In the genomic region with DNA sequence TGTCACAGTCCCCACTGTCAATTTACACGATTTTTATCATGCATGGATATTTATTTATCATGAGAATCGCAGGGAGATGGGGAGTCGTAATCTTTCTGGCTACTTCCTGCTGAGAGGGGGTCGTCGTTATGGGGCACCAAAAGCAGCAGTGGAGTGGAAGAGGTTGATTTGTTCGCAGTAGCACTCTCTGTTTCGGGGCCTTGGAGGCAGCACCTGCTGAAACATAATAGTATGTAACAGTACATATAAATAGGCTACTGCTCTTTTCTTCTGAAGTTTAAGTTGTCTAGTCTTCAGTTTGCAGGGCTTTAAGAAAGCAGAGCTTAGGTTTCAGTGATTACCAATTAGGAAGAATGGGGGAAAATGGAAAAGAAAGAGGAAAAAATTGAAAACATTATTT, we compare ENCODE assay signal across 26 cellular contexts. TPM values are rescaled to one million over a fixed set of nuclear protein-coding genes. Genes with fewer than 3 reads are reported as not detected.
"Had no signal": no experiment of that assay in that cellular context is flagged by ENCODE, and none has a peak within 500 bp of the region (broad histone marks: within the 10 kb centered on the region; RNA-seq: fewer than 3 reads in every experiment).

No MANE protein-coding gene starts in this region.

- H3K27ac Mint-ChIP-seq: activated CD4-positive, alpha-beta memory T cell treated with anti-CD3 and anti-CD28 coated beads, Interleukin-2, amount 10 ng/mL, durations not matched to agents 7 days and 5 days; activated naive CD8-positive, alpha-beta T cell treated with anti-CD3 and anti-CD28 coated beads, Interleukin-2, amount 10 ng/mL, durations not matched to agents 7 days and 5 days; activated T-cell treated with anti-CD3 and anti-CD28 coated beads, Interleukin-2, amount 50 U/mL, for 24 hours; activated T-helper 2 cell treated with anti-CD3 and anti-CD28 coated beads, Interferon-gamma antibody, Interleukin-2, Interleukin-4, amounts not matched to agents 10 μg/mL and 5 μg/mL and 100 μg/mL, durations not matched to agents 14 hours and 24 hours and 36 hours; effector memory CD8-positive, alpha-beta T cell; mesothelial cell of epicardium had no signal

- H3K9me3 ChIP-seq: body of pancreas, thyroid gland, uterus had no signal

- H3K27me3 Mint-ChIP-seq: activated CD4-positive, alpha-beta memory T cell treated with anti-CD3 and anti-CD28 coated beads, Interleukin-2, amount 10 ng/mL, durations not matched to agents 7 days and 5 days; activated naive CD8-positive, alpha-beta T cell treated with anti-CD3 and anti-CD28 coated beads, Interleukin-2, amount 10 ng/mL, durations not matched to agents 7 days and 5 days; activated T-cell treated with anti-CD3 and anti-CD28 coated beads, Interleukin-2, amount 50 U/mL, for 24 hours; effector memory CD8-positive, alpha-beta T cell had no signal

- ATAC-seq: body of pancreas; effector memory CD8-positive, alpha-beta T cell; foreskin keratinocyte; left lobe of liver had no signal

- H3K4me1 ChIP-seq: foreskin keratinocyte, thyroid gland, uterus had no signal

- H3K36me3 Mint-ChIP-seq: mesothelial cell of epicardium had no signal

- H3K36me3 ChIP-seq: thyroid gland, uterus had no signal

- H3K4me3 Mint-ChIP-seq: activated CD4-positive, alpha-beta memory T cell treated with anti-CD3 and anti-CD28 coated beads, Interleukin-2, amount 10 ng/mL, durations not matched to agents 7 days and 5 days; activated naive CD8-positive, alpha-beta T cell treated with anti-CD3 and anti-CD28 coated beads, Interleukin-2, amount 10 ng/mL, durations not matched to agents 7 days and 5 days; activated T-cell treated with anti-CD3 and anti-CD28 coated beads, Interleukin-2, amount 50 U/mL, for 24 hours; effector memory CD8-positive, alpha-beta T cell; mesothelial cell of epicardium had no signal

- H3K27me3 ChIP-seq: body of pancreas, foreskin keratinocyte, thyroid gland, uterus had no signal

- DNase-seq: activated CD4-positive, alpha-beta memory T cell treated with anti-CD3 and anti-CD28 coated beads, Interleukin-2, amount 10 ng/mL, durations not matched to agents 7 days and 5 days; activated CD4-positive, alpha-beta T cell treated with anti-CD3 and anti-CD28 coated beads for 4 hours; activated naive CD4-positive, alpha-beta T cell treated with Interleukin-2 at 50 U/mL for 16 hours; activated naive CD8-positive, alpha-beta T cell treated with anti-CD3 and anti-CD28 coated beads, Interleukin-2, amount 10 ng/mL, durations not matched to agents 7 days and 5 days; activated T-cell treated with anti-CD3 and anti-CD28 coated beads, Interleukin-2, amount 50 U/mL, for 24 hours; amygdala; body of pancreas; effector memory CD8-positive, alpha-beta T cell; foreskin keratinocyte; hypothalamus; kidney; stimulated activated CD4-positive, alpha-beta T cell treated with anti-CD3 and anti-CD28 coated beads, Interleukin-12 subunit alpha, Interleukin-12 subunit beta, amount 100 ng/mL, for 4 hours; stimulated activated CD4-positive, alpha-beta T cell treated with anti-CD3 and anti-CD28 coated beads, Interleukin-1b, Interleukin-23, amount 100 ng/mL, for 48 hours; stimulated activated CD8-positive, alpha-beta memory T cell treated with anti-CD3 and anti-CD28 coated beads, Interleukin-4, amount 100 ng/mL, for 48 hours; stimulated activated naive CD4-positive, alpha-beta T cell; SW 1271; thyroid gland; uterus had no signal

- H3K27ac ChIP-seq: body of pancreas, foreskin keratinocyte, thyroid gland had no signal

- H3K9me3 Mint-ChIP-seq: activated CD4-positive, alpha-beta memory T cell treated with anti-CD3 and anti-CD28 coated beads, Interleukin-2, amount 10 ng/mL, durations not matched to agents 7 days and 5 days; activated naive CD8-positive, alpha-beta T cell treated with anti-CD3 and anti-CD28 coated beads, Interleukin-2, amount 10 ng/mL, durations not matched to agents 7 days and 5 days; activated T-cell treated with anti-CD3 and anti-CD28 coated beads, Interleukin-2, amount 50 U/mL, for 24 hours; activated T-helper 2 cell treated with anti-CD3 and anti-CD28 coated beads, Interferon-gamma antibody, Interleukin-2, Interleukin-4, amounts not matched to agents 10 μg/mL and 5 μg/mL and 100 μg/mL, durations not matched to agents 14 hours and 24 hours and 36 hours; effector memory CD8-positive, alpha-beta T cell; mesothelial cell of epicardium had no signal

- H3K4me3 ChIP-seq: body of pancreas, lung, thyroid gland, uterus had no signal

RNA-seq across cellular contexts. Expression of a gene that starts 3.8 kb away (rescaled TPM):
- total RNA-seq: activated T-helper 2 cell treated with anti-CD3 and anti-CD28 coated beads, Interferon-gamma antibody, Interleukin-2, Interleukin-4, amounts not matched to agents 10 μg/mL and 5 μg/mL and 100 μg/mL, durations not matched to agents 14 hours and 24 hours and 36 hours; body of pancreas; cardiac septum; dermis microvascular lymphatic vessel endothelial cell; foreskin keratinocyte; omental fat pad had no signal
- polyA plus RNA-seq: foreskin keratinocyte, neural cell had no signal

RNA-seq across cellular contexts. Expression of a gene that starts 9.7 kb away (rescaled TPM):
- total RNA-seq: activated T-helper 2 cell treated with anti-CD3 and anti-CD28 coated beads, Interferon-gamma antibody, Interleukin-2, Interleukin-4, amounts not matched to agents 10 μg/mL and 5 μg/mL and 100 μg/mL, durations not matched to agents 14 hours and 24 hours and 36 hours had no signal
- polyA plus RNA-seq: neural cell had no signal
